In genomic region chr12:106303202-106303820, GRCh38 we compare ENCODE assay signal across 8 cellular contexts. TPM values are rescaled to one million over a fixed set of nuclear protein-coding genes. Genes with fewer than 3 reads are reported as not detected.
DNase-seq lines count a peak whose midpoint lies in the region; ATAC-seq and TF ChIP-seq lines count a peak whose summit lies in the region.

No MANE protein-coding gene starts in this region.

- H3K27me3 ChIP-seq in H9 (ENCODE audit: insufficient read depth, low read length) (no peaks in the 10 kb centered on the region), colonic mucosa (no peaks in the 10 kb centered on the region)

- TF ChIP-seq CTCF in H9 (conservative IDR thresholded peaks at IDR 0.05) (no peak), colonic mucosa (IDR thresholded peaks at IDR 0.05) (no peak)

- intact Hi-C loops in colonic mucosa (cut with DNase I), result loop anchor here (5.0 kb wide), 1 partner anchor 789 kb away; the partner anchor contains the start of gene CRY1

- no peaks in the 10 kb centered on the region for H3K36me3 Mint-ChIP-seq in H9 (ENCODE audit: insufficient read depth in 1 of 3, low read depth in 3 of 3)
- H3K36me3 Mint-ChIP-seq in activated CD4-positive, alpha-beta T cell treated with anti-CD3 and anti-CD28 coated beads, Interleukin-2, amount 10 ng/mL, durations not matched to agents 7 days and 5 days (ENCODE audit: low read depth), result peaks cover 2% of the 10 kb centered on the region

- H2BK20ac ChIP-seq in H9 (ENCODE audit: low read depth, low read length, poor library complexity, severe bottlenecking), result no peak overlapping the region

- peaks cover 2% of the 10 kb centered on the region for H3K4me1 ChIP-seq in H9 (ENCODE audit: insufficient read depth, low read length)
- H3K4me1 ChIP-seq in colonic mucosa, result no peaks in the 10 kb centered on the region

- no peak overlapping the region for H4K5ac ChIP-seq in H9 (ENCODE audit: insufficient read length, low read depth, low read length)

- peak overlapping the region; percentile 84 for H3K4me3 ChIP-seq in colonic mucosa

- H3K18ac ChIP-seq in H9 (ENCODE audit: insufficient read length, low read depth, low read length), result peak overlapping the region; percentile 39

- H3K4me2 ChIP-seq in H9 (ENCODE audit: insufficient read depth, insufficient read length, low read length), result peak overlapping the region; percentile 66

- H3K27me3 Mint-ChIP-seq in H9 (ENCODE audit: low read depth), result no peaks in the 10 kb centered on the region
- no peaks in the 10 kb centered on the region for H3K27me3 Mint-ChIP-seq in activated CD4-positive, alpha-beta T cell treated with anti-CD3 and anti-CD28 coated beads, Interleukin-2, amount 10 ng/mL, durations not matched to agents 7 days and 5 days

- no peaks in the 10 kb centered on the region for H3K79me1 ChIP-seq in H9 (ENCODE audit: insufficient read depth, low read depth, low read length, poor library complexity, severe bottlenecking)

- no peaks in the 10 kb centered on the region for H3K36me3 ChIP-seq in colonic mucosa

- H3K56ac ChIP-seq in H9 (ENCODE audit: insufficient read length, low read depth, low read length), result no peak overlapping the region

- no peak overlapping the region for H3T11ph ChIP-seq in H9 (ENCODE audit: low read length)

- WGBS in H9 (ENCODE audit: extremely low coverage, insufficient read length, low lambda C conversion rate), result no CpG with 5 or more reads among the region's 28 CpGs

- DNase-seq in COR-L47 (lab: John Stamatoyannopoulos, UW) (peak; percentile 71), H9 (peak; percentile 89), NCI-H2196 treated with DMSO at 0.1 percent for 48 hours (lab: John Stamatoyannopoulos, UW; ENCODE audit: unreplicated experiment) (peak; percentile 12), colonic mucosa (peak; percentile 87), left kidney (ENCODE audit: low read depth, low spot score) (peak; percentile 94)
- DNase-seq in activated CD4-positive, alpha-beta T cell treated with anti-CD3 and anti-CD28 coated beads, Interleukin-2, amount 10 ng/mL, durations not matched to agents 7 days and 5 days, result peak; percentile 94
- DNase-seq in stimulated activated CD4-positive, alpha-beta T cell treated with anti-CD3 and anti-CD28 coated beads, Interleukin-1b, Interleukin-23, amount 100 ng/mL, for 48 hours, result peak; percentile 79

- H3K79me2 ChIP-seq in H9 (ENCODE audit: insufficient read depth, low read length), result no peaks in the 10 kb centered on the region

- no peak overlapping the region for H4K8ac ChIP-seq in H9 (replicated peaks; ENCODE audit: insufficient read length, low read depth, low read length)

- H3K4me3 Mint-ChIP-seq in H9, result peak overlapping the region; percentile 81 to 89
- peak overlapping the region; percentile 88 for H3K4me3 Mint-ChIP-seq in activated CD4-positive, alpha-beta T cell treated with anti-CD3 and anti-CD28 coated beads, Interleukin-2, amount 10 ng/mL, durations not matched to agents 7 days and 5 days

- no peak overlapping the region for H2BK12ac ChIP-seq in H9 (ENCODE audit: insufficient read length, low read depth, low read length)

- no peak overlapping the region for H3K23ac ChIP-seq in H9 (ENCODE audit: insufficient read length, low read depth, low read length)

- H3K14ac ChIP-seq in H9 (ENCODE audit: insufficient read depth, low read length), result peak overlapping the region; percentile 24

- no peak overlapping the region for H2AFZ ChIP-seq in H9 (ENCODE audit: low read length)

- H3K9me3 Mint-ChIP-seq in H9, result no peaks in the 10 kb centered on the region
- H3K9me3 Mint-ChIP-seq in activated CD4-positive, alpha-beta T cell treated with anti-CD3 and anti-CD28 coated beads, Interleukin-2, amount 10 ng/mL, durations not matched to agents 7 days and 5 days, result no peaks in the 10 kb centered on the region

- no peak overlapping the region for H2BK15ac ChIP-seq in H9 (ENCODE audit: low read depth, low read length)

- H3K27ac ChIP-seq in H9 (ENCODE audit: insufficient read length, low read depth, low read length), result no peak overlapping the region
- H3K27ac ChIP-seq in colonic mucosa, result peak overlapping the region; percentile 96

- H3K27ac Mint-ChIP-seq in H9, result peak overlapping the region in 1 of 3 experiments; percentile 66; a peak in 2 of 7 replicates
- peak overlapping the region; percentile 100 for H3K27ac Mint-ChIP-seq in activated CD4-positive, alpha-beta T cell treated with anti-CD3 and anti-CD28 coated beads, Interleukin-2, amount 10 ng/mL, durations not matched to agents 7 days and 5 days

- no peak overlapping the region for H3K4ac ChIP-seq in H9 (ENCODE audit: low read depth, low read length)

- H2BK5ac ChIP-seq in H9 (ENCODE audit: insufficient read length, low read length), result no peak overlapping the region

- H4K20me1 ChIP-seq in H9 (ENCODE audit: control insufficient read depth, insufficient read depth, insufficient read length), result no peaks in the 10 kb centered on the region

- H2BK120ac ChIP-seq in H9 (ENCODE audit: low read depth, low read length, poor library complexity, severe bottlenecking), result no peak overlapping the region

- POLR2A ChIA-PET in activated CD4-positive, alpha-beta T cell treated with anti-CD3 and anti-CD28 coated beads, Interleukin-2, amount 10 ng/mL, durations not matched to agents 7 days and 5 days (lab: Charles Lee), result no interaction called here

- peaks cover 20 to 25% of the 10 kb centered on the region in 2 experiments for H3K4me1 Mint-ChIP-seq in H9
- H3K4me1 Mint-ChIP-seq in activated CD4-positive, alpha-beta T cell treated with anti-CD3 and anti-CD28 coated beads, Interleukin-2, amount 10 ng/mL, durations not matched to agents 7 days and 5 days, result peaks cover 58% of the 10 kb centered on the region

- H4K91ac ChIP-seq in H9 (ENCODE audit: insufficient read length, low read depth, low read length), result no peak overlapping the region

- no peaks in the 10 kb centered on the region for H3K9me3 ChIP-seq in H9 (ENCODE audit: control insufficient read depth, low read depth, low read length)
- H3K9me3 ChIP-seq in colonic mucosa, result no peaks in the 10 kb centered on the region

- H3K9ac ChIP-seq in H9 (ENCODE audit: extremely low read depth, insufficient read length, low read length) (peak overlapping the region; percentile 92), colonic mucosa (ENCODE audit: low read depth in 2 of 2, low read length in 2 of 2) (peak overlapping the region; percentile 90 to 95)

- no peak overlapping the region for H2AK5ac ChIP-seq in H9 (ENCODE audit: insufficient read length, low read length)

- CTCF ChIA-PET in activated CD4-positive, alpha-beta T cell treated with anti-CD3 and anti-CD28 coated beads, Interleukin-2, amount 10 ng/mL, durations not matched to agents 7 days and 5 days (lab: Charles Lee), result interaction anchor here (0.7 to 1.5 kb wide), 3 partner anchors 9 to 671 kb away, joined by 3 read pairs; no protein-coding TSS in a partner anchor

- no peak for ATAC-seq in HG02885 (IDR thresholded peaks at IDR 0.05; ENCODE audit: poor library complexity, unreplicated experiment)

- H3K23me2 ChIP-seq in H9 (ENCODE audit: insufficient read length, low read depth, low read length, poor library complexity, severe bottlenecking), result peaks cover 10% of the 10 kb centered on the region

RNA-seq across cellular contexts. Expression of gene TCP11L2, which starts 0.8 kb away (rescaled TPM):
- total RNA-seq in H9 (2021) (5.8 and 6.1 TPM in 2 replicates), colonic mucosa (10 to 100 TPM; 13.3 to 45.6 TPM)
- 10 to 100 TPM; 20.9 to 21.0 TPM for total RNA-seq in activated CD4-positive, alpha-beta T cell treated with anti-CD3 and anti-CD28 coated beads, Interleukin-2, amount 10 ng/mL, durations not matched to agents 7 days and 5 days

RNA-seq across cellular contexts. Expression of gene POLR3B, which starts 54.2 kb away (rescaled TPM):
- total RNA-seq in H9 (2021) (12.8 and 13.4 TPM in 2 replicates), colonic mucosa (10 to 100 TPM in 1 of 2 donors, 1 to 10 TPM in 1; 5.7 to 10.4 TPM)
- 1 to 10 TPM; 5.3 to 6.1 TPM for total RNA-seq in activated CD4-positive, alpha-beta T cell treated with anti-CD3 and anti-CD28 coated beads, Interleukin-2, amount 10 ng/mL, durations not matched to agents 7 days and 5 days

RNA-seq across cellular contexts. Expression of gene CKAP4, which starts 55.5 kb away (rescaled TPM):
- total RNA-seq in H9 (2021), result 59.6 and 62.4 TPM in 2 replicates
- 1 to 10 TPM; 1.7 to 2.1 TPM for total RNA-seq in activated CD4-positive, alpha-beta T cell treated with anti-CD3 and anti-CD28 coated beads, Interleukin-2, amount 10 ng/mL, durations not matched to agents 7 days and 5 days
- 100 to 1,000 TPM in 1 of 2 donors, 10 to 100 TPM in 1; 91.0 to 148 TPM for total RNA-seq in colonic mucosa

Comparison
In these comparisons a context has a peak if more than half of its experiments do, and no peak if none do; other contexts are left out.
1. DNase-seq: peak in every context shown above with its lines; median percentile 94 in activated CD4-positive, alpha-beta T cell treated with anti-CD3 and anti-CD28 coated beads, Interleukin-2, amount 10 ng/mL, durations not matched to agents 7 days and 5 days; 94 in left kidney; 89 in H9; 87 in colonic mucosa; 79 in stimulated activated CD4-positive, alpha-beta T cell treated with anti-CD3 and anti-CD28 coated beads, Interleukin-1b, Interleukin-23, amount 100 ng/mL, for 48 hours; 71 in COR-L47; 12 in NCI-H2196 treated with DMSO at 0.1 percent for 48 hours.
2. RNA of gene CKAP4, which starts 55.5 kb away (total RNA-seq): 91.0 to 148 TPM in colonic mucosa and 59.6 to 62.4 TPM in H9; 1.7 to 2.1 TPM in activated CD4-positive, alpha-beta T cell treated with anti-CD3 and anti-CD28 coated beads, Interleukin-2, amount 10 ng/mL, durations not matched to agents 7 days and 5 days; every median in the first group is over 10 times any median in the second.